28 cellular contexts compared by ENCODE assay signal in genomic region chr4:128725405-128725804, GRCh38.
A peak's percentile ranks its signal among the peaks of the same experiment; 100 is the strongest.
DNase-seq lines count a peak whose midpoint lies in the region; ATAC-seq, FAIRE-seq and TF ChIP-seq lines count a peak whose summit lies in the region.
"Had no signal": no experiment of that assay in that cellular context is flagged by ENCODE, and none has a peak within 500 bp of the region (broad histone marks: within the 10 kb centered on the region; RNA-seq: fewer than 3 reads in every experiment).

No MANE protein-coding gene starts in this region.

- FAIRE-seq in bronchial epithelial cell (lab: Jason Lieb, UNC) (no peak), HepG2 (lab: Jason Lieb, UNC) (no peak)
- FAIRE-seq: endothelial cell of umbilical vein, GM12891, RCC 7860 had no signal

- peak overlapping the region; percentile 52 for H3K4me2 ChIP-seq in HepG2 (ENCODE audit: low read depth, low read length)

- no TSS peak for BruUV-seq in HepG2 (replicated peaks; lab: Mats Ljungman, UMichigan)

- CTCF ChIA-PET in HepG2 (lab: Yijun Ruan, JAX; ENCODE audit: low intra/inter-chr PET ratio, low total read pairs) = no interaction called here

- no peaks in the 10 kb centered on the region for H3K79me2 ChIP-seq in HepG2 (ENCODE audit: insufficient read depth, low read length)

- H2AFZ ChIP-seq in HepG2 (ENCODE audit: low read length) = no peak overlapping the region

- no peak for TF ChIP-seq RAD21 in HepG2 (CRISPR knock-in tag; IDR thresholded peaks at IDR 0.05)

- H4K20me1 ChIP-seq in HepG2 (ENCODE audit: insufficient read depth, low read length) = no peaks in the 10 kb centered on the region

- H3K27ac ChIP-seq in HepG2 (ENCODE audit: extremely low read length, insufficient read depth, low read length) = peak overlapping the region; percentile 42
- no peak overlapping the region for H3K27ac ChIP-seq in stomach
- H3K27ac ChIP-seq: brain microvascular endothelial cell, left ventricle myocardium inferior, neutrophil, tibial nerve had no signal

- no peak for TF ChIP-seq POLR2A in HepG2 (IDR thresholded peaks at IDR 0.05; ENCODE audit: insufficient read depth in 1 of 2, low read depth in 2 of 2, low read length in 2 of 2)
- TF ChIP-seq POLR2A in stomach (IDR thresholded peaks at IDR 0.05) = no peak

- WGBS in HepG2 (ENCODE audit: low lambda C conversion rate) = 0% methylated on average over 2 of the region's 2 CpGs
- WGBS in stomach, 5 donors = 15 to 65% (median 39%) methylated on average over 2 of the region's 2 CpGs

- no peaks in the 10 kb centered on the region for H3K9me3 ChIP-seq in HepG2 (ENCODE audit: low read length)
- H3K9me3 ChIP-seq in stomach = no peaks in the 10 kb centered on the region
- H3K9me3 ChIP-seq: left ventricle myocardium inferior, neutrophil, tibial nerve had no signal

- TF ChIP-seq CTCF in LNCaP clone FGC (IDR thresholded peaks at IDR 0.05; ENCODE audit: control insufficient read depth, extremely low read depth, insufficient read depth) (no peak), bronchial epithelial cell (IDR thresholded peaks at IDR 0.05; ENCODE audit: insufficient read depth, low read length, severe bottlenecking) (no peak), HepG2 (CRISPR knock-in tag; IDR thresholded peaks at IDR 0.05) (no peak), stomach (IDR thresholded peaks at IDR 0.05) (no peak)

- H3K4me3 ChIP-seq in LNCaP clone FGC (ENCODE audit: low read depth, low read length) (no peak overlapping the region), bronchial epithelial cell (ENCODE audit: low read depth, low read length) (no peak overlapping the region), HepG2 (replicated peaks in 1 of 3; ENCODE audit: insufficient read depth in 1 of 3, low read depth in 2 of 3, low read length in 3 of 3) (no peak overlapping the region), stomach (no peak overlapping the region)
- H3K4me3 ChIP-seq: left ventricle myocardium inferior, tibial nerve had no signal

- intact Hi-C loops in HepG2 (cut with micrococcal nuclease; ENCODE audit: unreplicated experiment) (no loop called here), stomach (cut with DNase I; ENCODE audit: low total_unique reads) (no loop called here), posterior vena cava (cut with DNase I) (no loop called here)

- POLR2A ChIA-PET in HepG2 (lab: Yijun Ruan, JAX) = no interaction called here

- H3K36me3 ChIP-seq in bronchial epithelial cell (ENCODE audit: control insufficient read depth, insufficient read depth, low read length) (no peaks in the 10 kb centered on the region), HepG2 (replicated peaks in 1 of 2; ENCODE audit: control insufficient read depth in 1 of 2, insufficient read depth in 2 of 2, low read length in 2 of 2) (no peaks in the 10 kb centered on the region), stomach (no peaks in the 10 kb centered on the region)
- H3K36me3 ChIP-seq: brain microvascular endothelial cell, left ventricle myocardium inferior, neutrophil, tibial nerve had no signal

- H3K4me1 ChIP-seq in HepG2 (ENCODE audit: insufficient read depth, low read length) (peaks cover 16% of the 10 kb centered on the region), stomach (no peaks in the 10 kb centered on the region)
- H3K4me1 ChIP-seq: left ventricle myocardium inferior, tibial nerve had no signal

- TF ChIP-seq EP300 in HepG2 (IDR thresholded peaks at IDR 0.05; ENCODE audit: low read depth in 2 of 2, low read length in 2 of 2) (peak in 1 of 2 experiments; percentile 61; a peak in 2 of 4 replicates), HepG2 (CRISPR knock-in tag; IDR thresholded peaks at IDR 0.05; ENCODE audit: borderline replicate concordance) (no peak), stomach (IDR thresholded peaks at IDR 0.05) (no peak)

- DNase-seq in LNCaP clone FGC (ENCODE audit: low read depth) (peak; percentile 40), bronchial epithelial cell (ENCODE audit: low read depth) (peak; percentile 29), HepG2 (ENCODE audit: low spot score) (peak; percentile 61), stomach (peak; percentile 47), MV-4-11 (lab: John Stamatoyannopoulos, UW) (no peak), kidney tubule cell (ENCODE audit: low spot score) (no peak), posterior vena cava (ENCODE audit: low spot score) (no peak)
- DNase-seq: activated CD4-positive, alpha-beta T cell treated with anti-CD3 and anti-CD28 coated beads for 48 hours; activated naive CD4-positive, alpha-beta T cell treated with anti-CD3 and anti-CD28 coated beads, Interleukin-2, amount 50 U/mL, for 16 hours; activated T-cell treated with anti-CD3 and anti-CD28 coated beads for 4 hours; brain microvascular endothelial cell; CD8-positive, alpha-beta memory T cell; EL; left ventricle myocardium inferior; NCI-H1436 treated with DMSO at 0.1 percent for 48 hours; NCI-H2081 treated with DMSO at 0.1 percent for 48 hours; NCI-H2227 treated with DMSO at 0.1 percent for 48 hours; NCI-H526 treated with DMSO at 0.1 percent for 48 hours; SIG-M5; stimulated activated CD4-positive, alpha-beta T cell treated with anti-CD3 and anti-CD28 coated beads, Interleukin-12 subunit alpha, Interleukin-12 subunit beta, amount 100 ng/mL, for 4 hours; stimulated activated CD4-positive, alpha-beta T cell treated with anti-CD3 and anti-CD28 coated beads, Interleukin-4, amount 100 ng/mL, for 1 hour; T-helper 9 cell had no signal

- no peak overlapping the region for H3K9ac ChIP-seq in HepG2 (ENCODE audit: insufficient read depth, low read depth, low read length)

- in situ Hi-C loops in HepG2 (cut with HindIII; ENCODE audit: extremely low pct_ligation_motif_present, low pct_unique_long_range_greater_than_20kb) = no loop called here

- ATAC-seq in HepG2 = peak; percentile 99
- ATAC-seq: sciatic nerve had no signal

- H3K27me3 ChIP-seq in bronchial epithelial cell (ENCODE audit: control insufficient read depth, insufficient read depth, low read length) (no peaks in the 10 kb centered on the region), HepG2 (ENCODE audit: control insufficient read depth in 1 of 2, insufficient read depth in 2 of 2, low read length in 2 of 2) (no peaks in the 10 kb centered on the region; a peak in 1 of 5 replicates), stomach (no peaks in the 10 kb centered on the region)
- H3K27me3 ChIP-seq: brain microvascular endothelial cell, neutrophil, tibial nerve had no signal

TF ChIP-seq in HepG2, 621 proteins besides CTCF, POLR2A, EP300 and RAD21 (continues in another document):
- TF ChIP-seq MYC (CRISPR knock-in tag; IDR thresholded peaks at IDR 0.05; ENCODE audit: borderline replicate concordance) (peak; percentile 48; the same call in 1 of the 2 replicates), NFYB (CRISPR knock-in tag; IDR thresholded peaks at IDR 0.05) (no peak), KDM5B (CRISPR knock-in tag; IDR thresholded peaks at IDR 0.05; ENCODE audit: borderline replicate concordance) (no peak), ZKSCAN5 (CRISPR knock-in tag; IDR thresholded peaks at IDR 0.05) (no peak), NCOR1 (IDR thresholded peaks at IDR 0.05; ENCODE audit: borderline replicate concordance, low read length) (no peak), ZFP36 (IDR thresholded peaks at IDR 0.05; ENCODE audit: borderline replicate concordance, low read depth, low read length, partially characterized antibody) (no peak), REXO4 (CRISPR knock-in tag; IDR thresholded peaks at IDR 0.05; ENCODE audit: borderline replicate concordance) (no peak), DMTF1 (CRISPR knock-in tag; IDR thresholded peaks at IDR 0.05) (no peak), ZBTB34 (CRISPR knock-in tag; IDR thresholded peaks at IDR 0.05) (no peak), TOE1 (CRISPR knock-in tag; IDR thresholded peaks at IDR 0.05) (no peak), ELF3 (CRISPR knock-in tag; IDR thresholded peaks at IDR 0.05) (peak; percentile 48; the same call in 1 of the 2 replicates), HOXA5 (CRISPR knock-in tag; IDR thresholded peaks at IDR 0.05) (0 out of 2 replicates have a peak, but pooled peaks have one; percentile 33), ZNF597 (CRISPR knock-in tag; IDR thresholded peaks at IDR 0.05) (no peak), ZNF589 (CRISPR knock-in tag; conservative IDR thresholded peaks at IDR 0.05) (no peak)

Comparison
In these comparisons a context has a peak if more than half of its experiments do, and no peak if none do; other contexts are left out.
1. DNase-seq: peak in LNCaP clone FGC (single experiment), bronchial epithelial cell (single experiment), HepG2 (single experiment) and stomach (single experiment); none in MV-4-11 (single experiment), kidney tubule cell (single experiment) and posterior vena cava (single experiment).